ENCODE assay signal across 10 cellular contexts in the genomic region with DNA sequence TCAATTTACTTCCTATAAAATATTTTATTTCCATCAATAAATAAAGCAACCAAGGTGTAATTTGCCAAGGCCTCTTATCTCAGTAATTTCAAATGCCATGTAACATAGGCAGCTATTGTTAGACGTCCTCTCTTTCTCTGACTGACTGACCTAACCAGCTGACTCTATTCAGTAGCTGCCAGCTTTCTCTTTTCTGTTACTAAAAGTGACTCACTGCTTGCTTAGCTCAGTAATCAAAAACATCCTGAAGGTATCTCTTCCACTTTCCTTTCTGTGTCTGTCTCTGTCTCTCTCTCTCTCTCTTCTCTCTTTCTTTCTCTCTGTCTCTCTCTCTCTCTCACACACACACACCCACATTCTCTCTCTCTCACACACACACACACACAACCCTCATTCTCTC.
DNase-seq lines count a peak whose midpoint lies in the region; ATAC-seq and TF ChIP-seq lines count a peak whose summit lies in the region.
"Had no signal": no experiment of that assay in that cellular context is flagged by ENCODE, and none has a peak within 500 bp of the region (broad histone marks: within the 10 kb centered on the region; RNA-seq: fewer than 3 reads in every experiment).

No MANE protein-coding gene starts in this region.

- H3K4me3 Mint-ChIP-seq in progenitor cell of endocrine pancreas (ENCODE audit: low read depth) = no peak overlapping the region
- H3K4me3 Mint-ChIP-seq in natural killer cell = no peak overlapping the region
- H3K4me3 Mint-ChIP-seq: activated naive CD4-positive, alpha-beta T cell treated with anti-CD3 and anti-CD28 coated beads, Interleukin-2, amount 10 ng/mL, durations not matched to agents 7 days and 5 days; naive B cell had no signal

- in situ Hi-C loops in ACHN (cut with HindIII; ENCODE audit: low pct_ligation_motif_present, low pct_unique_long_range_greater_than_20kb, low sequenced_read_pairs) = no loop called here
- in situ Hi-C loops in GM13977 (cut with MboI; ENCODE audit: low pct_unique_long_range_greater_than_20kb, low sequenced_read_pairs, unreplicated experiment) = no loop called here

- TF ChIP-seq CTCF in progenitor cell of endocrine pancreas (IDR thresholded peaks at IDR 0.05; ENCODE audit: unreplicated experiment) = no peak
- no peak for TF ChIP-seq CTCF in tibial artery (IDR thresholded peaks at IDR 0.05)
- TF ChIP-seq CTCF in natural killer cell (IDR thresholded peaks at IDR 0.05) = no peak
- TF ChIP-seq CTCF in GM13977 (IDR thresholded peaks at IDR 0.05; ENCODE audit: extremely low read depth, insufficient read depth, missing control alignments) = no peak

- no peaks in the 10 kb centered on the region for H3K4me1 ChIP-seq in tibial artery

- no peak overlapping the region for H3K4me3 ChIP-seq in tibial artery

- peaks cover 3% of the 10 kb centered on the region for H3K9me3 Mint-ChIP-seq in progenitor cell of endocrine pancreas (ENCODE audit: low read depth)
- H3K9me3 Mint-ChIP-seq in natural killer cell = peaks cover 19 to 24% of the 10 kb centered on the region in 2 donors
- H3K9me3 Mint-ChIP-seq: activated naive CD4-positive, alpha-beta T cell treated with anti-CD3 and anti-CD28 coated beads, Interleukin-2, amount 10 ng/mL, durations not matched to agents 7 days and 5 days had no signal

- H3K27me3 Mint-ChIP-seq in progenitor cell of endocrine pancreas (no peaks in the 10 kb centered on the region), natural killer cell (ENCODE audit: low read depth in 2 of 2) (no peaks in the 10 kb centered on the region)
- H3K27me3 Mint-ChIP-seq: activated naive CD4-positive, alpha-beta T cell treated with anti-CD3 and anti-CD28 coated beads, Interleukin-2, amount 10 ng/mL, durations not matched to agents 7 days and 5 days; naive B cell had no signal

- H3K27me3 ChIP-seq in tibial artery = no peaks in the 10 kb centered on the region

- H3K36me3 ChIP-seq in tibial artery = no peaks in the 10 kb centered on the region

- ATAC-seq in GM21723 (IDR thresholded peaks at IDR 0.05; ENCODE audit: unreplicated experiment) (peak; percentile 83), natural killer cell (no peak)

- H3K4me1 Mint-ChIP-seq in progenitor cell of endocrine pancreas (ENCODE audit: low read depth) (peaks cover 3% of the 10 kb centered on the region), natural killer cell (no peaks in the 10 kb centered on the region)
- H3K4me1 Mint-ChIP-seq: activated naive CD4-positive, alpha-beta T cell treated with anti-CD3 and anti-CD28 coated beads, Interleukin-2, amount 10 ng/mL, durations not matched to agents 7 days and 5 days; naive B cell had no signal

- intact Hi-C loops in tibial artery (cut with DNase I; ENCODE audit: low total_unique reads) = no loop called here
- intact Hi-C loops in natural killer cell (cut with micrococcal nuclease) = no loop called here

- H3K27ac Mint-ChIP-seq in progenitor cell of endocrine pancreas = peak overlapping the region; percentile 2
- no peak overlapping the region for H3K27ac Mint-ChIP-seq in natural killer cell
- H3K27ac Mint-ChIP-seq: activated naive CD4-positive, alpha-beta T cell treated with anti-CD3 and anti-CD28 coated beads, Interleukin-2, amount 10 ng/mL, durations not matched to agents 7 days and 5 days; naive B cell had no signal

- peak; percentile 75 for DNase-seq in NCI-H2029 (lab: John Stamatoyannopoulos, UW)
- DNase-seq in epidermal melanocyte (ENCODE audit: insufficient read length, low spot score) = peak; percentile 22
- DNase-seq in progenitor cell of endocrine pancreas (ENCODE audit: low spot score, unreplicated experiment) = no peak
- no peak for DNase-seq in ACHN
- no peak for DNase-seq in tibial artery
- DNase-seq in natural killer cell = no peak
- DNase-seq in GM13977 (ENCODE audit: low spot score) = no peak
- DNase-seq: activated naive CD4-positive, alpha-beta T cell treated with anti-CD3 and anti-CD28 coated beads, Interleukin-2, amount 10 ng/mL, durations not matched to agents 7 days and 5 days; naive B cell had no signal

- H3K27ac ChIP-seq in tibial artery = no peak overlapping the region

- no peaks in the 10 kb centered on the region for H3K9me3 ChIP-seq in tibial artery

- H3K36me3 Mint-ChIP-seq in progenitor cell of endocrine pancreas (ENCODE audit: insufficient read depth) (no peaks in the 10 kb centered on the region), natural killer cell (peaks cover 9% of the 10 kb centered on the region)
- H3K36me3 Mint-ChIP-seq: activated naive CD4-positive, alpha-beta T cell treated with anti-CD3 and anti-CD28 coated beads, Interleukin-2, amount 10 ng/mL, durations not matched to agents 7 days and 5 days; naive B cell had no signal

Comparison
In these comparisons a context has a peak if more than half of its experiments do, and no peak if none do; other contexts are left out.
1. DNase-seq: peak in NCI-H2029 (single experiment) and epidermal melanocyte (single experiment); none in progenitor cell of endocrine pancreas (single experiment), ACHN (single experiment), tibial artery (0 of 2), natural killer cell (single experiment) and GM13977 (single experiment).